ENCODE assay signal across 14 cellular contexts in genomic region chr15:52308446-52309153, GRCh38. TPM values are rescaled to one million over a fixed set of nuclear protein-coding genes. Genes with fewer than 3 reads are reported as not detected.
DNase-seq lines count a peak whose midpoint lies in the region; ATAC-seq, FAIRE-seq and TF ChIP-seq lines count a peak whose summit lies in the region.
"Had no signal": no experiment of that assay in that cellular context is flagged by ENCODE, and none has a peak within 500 bp of the region (broad histone marks: within the 10 kb centered on the region; RNA-seq: fewer than 3 reads in every experiment).

No MANE protein-coding gene starts in this region.

- DNase-seq in GM13977 (ENCODE audit: low spot score) (peak; percentile 27), GM12878 (ENCODE audit: low read depth, low spot score) (no peak), NCI-H82 (lab: John Stamatoyannopoulos, UW) (no peak), SIG-M5 treated with dmso at 0.1 percent for 504 hours (lab: John Stamatoyannopoulos, UW; ENCODE audit: unreplicated experiment) (no peak), HuH-7 (ENCODE audit: low spot score) (no peak)
- no peak for DNase-seq in activated CD4-positive, CD25-positive, alpha-beta regulatory T cell (lab: John Stamatoyannopoulos, UW)
- DNase-seq: H7, mammary epithelial cell, MG63 had no signal

- H3K4me3 ChIP-seq in GM12878: no peak overlapping the region
- H3K4me3 ChIP-seq: MG63, Peyer's patch, thoracic aorta had no signal

- H4K20me1 ChIP-seq in GM12878 (ENCODE audit: control insufficient read depth, insufficient read depth): no peaks in the 10 kb centered on the region

- TF ChIP-seq POLR2A in GM12878 (IDR thresholded peaks at IDR 0.05; ENCODE audit: low read depth, low read length): no peak

- peak overlapping the region; percentile 24; the same call in 1 of the 2 replicates for H3K9ac ChIP-seq in GM12878 (ENCODE audit: control insufficient read depth, insufficient read depth, low read length)

- POLR2A ChIA-PET in GM12878 (lab: Charles Lee): no interaction called here

- H3K4me1 ChIP-seq in GM12878 (ENCODE audit: control insufficient read depth, insufficient read depth, low read length): peaks cover 15% of the 10 kb centered on the region
- H3K4me1 ChIP-seq: Peyer's patch had no signal

- peak; percentile 82 for ATAC-seq in GM19463 (IDR thresholded peaks at IDR 0.05; ENCODE audit: unreplicated experiment)
- peak; percentile 42 for ATAC-seq in HG03060 (IDR thresholded peaks at IDR 0.05; ENCODE audit: low read depth, unreplicated experiment)
- ATAC-seq in GM12878: peak; percentile 83

- H3K27me3 ChIP-seq in GM12878 (replicated peaks in 1 of 2; ENCODE audit: control insufficient read depth in 2 of 2, insufficient read depth in 2 of 2, low read length in 1 of 2): no peaks in the 10 kb centered on the region
- H3K27me3 ChIP-seq: MG63, Peyer's patch had no signal

- TF ChIP-seq CTCF in GM13977 (IDR thresholded peaks at IDR 0.05; ENCODE audit: extremely low read depth, insufficient read depth, missing control alignments) (no peak), GM12878 (IDR thresholded peaks at IDR 0.05 in 2 of 3, conservative IDR thresholded peaks at IDR 0.05 in 1 of 3; ENCODE audit: control insufficient read depth in 2 of 3, extremely low read depth in 1 of 3, insufficient read depth in 1 of 3, low read depth in 3 of 3, low read length in 3 of 3) (no peak)

- 2% methylated on average over 8 of the region's 8 CpGs for WGBS in GM12878 (ENCODE audit: insufficient coverage, insufficient replicate concordance, low lambda C conversion rate, missing lambda C conversion rate)

- TF ChIP-seq RAD21 in GM12878 (IDR thresholded peaks at IDR 0.05; ENCODE audit: insufficient read depth, low read depth, low read length): no peak

- intact Hi-C loops in GM12878 (cut with micrococcal nuclease; ENCODE audit: unreplicated experiment): loop anchor here (5.0 kb wide), 1 partner anchor 46 kb away; no protein-coding TSS in a partner anchor

- in situ Hi-C loops in GM13977 (cut with MboI; ENCODE audit: low pct_unique_long_range_greater_than_20kb, low sequenced_read_pairs, unreplicated experiment) (no loop called here), GM12878 (cut with MboI) (no loop called here)

- no peaks in the 10 kb centered on the region for H3K79me2 ChIP-seq in GM12878 (ENCODE audit: control insufficient read depth, insufficient read depth, low read length)

- peak overlapping the region; percentile 83 for H3K27ac ChIP-seq in GM12878 (ENCODE audit: control insufficient read depth, insufficient read depth)
- H3K27ac ChIP-seq: C4-2B, thoracic aorta had no signal

- H3K4me2 ChIP-seq in GM12878 (ENCODE audit: control insufficient read depth, insufficient read depth): peak overlapping the region; percentile 76

- no peak for TF ChIP-seq EP300 in GM12878 (IDR thresholded peaks at IDR 0.05; ENCODE audit: borderline replicate concordance in 1 of 2, control insufficient read depth in 1 of 2, low read depth in 2 of 2, low read length in 2 of 2)

- no peaks in the 10 kb centered on the region for H3K9me3 ChIP-seq in GM12878 (replicated peaks; ENCODE audit: control insufficient read depth, insufficient read depth, low read length)
- H3K9me3 ChIP-seq: MG63, Peyer's patch, thoracic aorta had no signal

- no peak for FAIRE-seq in GM12878 (lab: Jason Lieb, UNC)

- H3K36me3 ChIP-seq in GM12878 (ENCODE audit: control insufficient read depth in 2 of 2, insufficient read depth in 2 of 2, low read length in 1 of 2): peaks cover 0 to 2% of the 10 kb centered on the region in 2 experiments; a peak in 1 of 4 replicates
- H3K36me3 ChIP-seq: MG63, thoracic aorta had no signal

- RAD21 ChIA-PET in GM12878 (lab: Charles Lee; ENCODE audit: unreplicated experiment): interaction anchor here (1.1 kb wide), 1 partner anchor 18 kb away, joined by 3 read pairs; no protein-coding TSS in a partner anchor

- SMC1A ChIA-PET in GM12878 (lab: Charles Lee; ENCODE audit: uncharacterized antibody, unreplicated experiment): interaction anchor here (1.3 to 2.5 kb wide), 5 partner anchors 20 to 124 kb away, joined by 5 to 20 read pairs (median 7); no protein-coding TSS in a partner anchor

- CTCF ChIA-PET in GM12878 (lab: Yijun Ruan, JAX): interaction anchor here (0.6 to 3.4 kb wide), 6 partner anchors 30 to 149 kb away, joined by 3 to 13 read pairs (median 3); no protein-coding TSS in a partner anchor

- peak overlapping the region; percentile 74 for H2AFZ ChIP-seq in GM12878 (ENCODE audit: control insufficient read depth, low read depth, low read length)

- no TSS peak for BruUV-seq in GM12878 (replicated peaks; lab: Mats Ljungman, UMichigan)

TF ChIP-seq in GM12878, 131 proteins besides CTCF, POLR2A, EP300 and RAD21 (continues in another document):
- TF ChIP-seq MLLT1 (IDR thresholded peaks at IDR 0.05) (no peak), ZZZ3 (IDR thresholded peaks at IDR 0.05; ENCODE audit: control insufficient read depth, insufficient read length, low read depth) (no peak), ZNF384 (IDR thresholded peaks at IDR 0.05; ENCODE audit: borderline replicate concordance, low read depth, low read length) (no peak), DPF2 (IDR thresholded peaks at IDR 0.05) (no peak), KDM1A (IDR thresholded peaks at IDR 0.05; ENCODE audit: borderline replicate concordance) (no peak), EGR1 (IDR thresholded peaks at IDR 0.05; ENCODE audit: borderline replicate concordance in 1 of 2, low read depth in 2 of 2, low read length in 2 of 2) (0 out of 3 replicates have a peak, but pooled peaks of 1 of the 2 experiments have one; percentile 51), MYB (IDR thresholded peaks at IDR 0.05; ENCODE audit: borderline replicate concordance, low read depth, low read length) (no peak), EED (IDR thresholded peaks at IDR 0.05; ENCODE audit: low read depth) (peak; percentile 36; the same call in 1 of the 2 replicates), NBN (IDR thresholded peaks at IDR 0.05) (no peak), PKNOX1 (IDR thresholded peaks at IDR 0.05) (no peak), CHD1 (IDR thresholded peaks at IDR 0.05; ENCODE audit: low read depth, low read length) (no peak), CREB1 (IDR thresholded peaks at IDR 0.05; ENCODE audit: low read depth) (no peak), EZH2 (IDR thresholded peaks at IDR 0.05; ENCODE audit: borderline replicate concordance, control insufficient read depth, low read depth, low read length) (no peak), IRF5 (IDR thresholded peaks at IDR 0.05; ENCODE audit: borderline replicate concordance) (no peak), ATF7 (IDR thresholded peaks at IDR 0.05; ENCODE audit: low read depth) (no peak), HDAC6 (IDR thresholded peaks at IDR 0.05; ENCODE audit: unreplicated experiment) (no peak), RCOR1 (conservative IDR thresholded peaks at IDR 0.05; ENCODE audit: low read depth, low read length) (no peak)

RNA-seq across cellular contexts. Expression of gene MYO5C, which starts 13.0 kb away (rescaled TPM):
- total RNA-seq in GM12878 (2013; cell fraction: nucleolus; rRNA removed): 0.59 and 0.92 TPM in 2 replicates
- total RNA-seq in GM12878 (2014; rRNA removed): 0.76 and 0.79 TPM in 2 replicates
- 0.69 and 0.72 TPM in 2 replicates for total RNA-seq in GM12878 (2014; rRNA removed; fragmentation: Illumina TruSeq; extraction: Trizol)
- 0.97 and 1.0 TPM in 2 replicates for total RNA-seq in GM12878 (2021)
- polyA plus RNA-seq in GM12878 (2011; ENCODE audit: low read depth): 0.29 TPM
- 1.3 TPM in 2 replicates for polyA plus RNA-seq in GM12878 (2011; rRNA removed)
- polyA plus RNA-seq in GM12878 (2011; cell fraction: cytosol; rRNA removed): 0.74 and 0.79 TPM in 2 replicates
- polyA plus RNA-seq in GM12878 (2011; cell fraction: nucleus; rRNA removed): 0.75 and 0.80 TPM in 2 replicates
- polyA plus RNA-seq in GM12878 (2012): 0.52 and 0.62 TPM in 2 replicates
- 0.98 and 2.4 TPM in 2 replicates for polyA plus RNA-seq in GM12878 (2014; fragmentation: Illumina TruSeq; extraction: Trizol)
- under 1 TPM; 0.40 to 0.42 TPM for polyA plus RNA-seq in GM12878 (2014; fragmentation: Nextera tagmentation; extraction: Ambion mirVana)
- 0.76 and 1.1 TPM in 2 replicates for polyA plus RNA-seq in GM12878 (2014; rRNA removed)
- polyA plus RNA-seq in GM12878 (2016; fragmentation: Nextera tagmentation; extraction: Ambion mirVana): under 1 TPM; 0.29 to 0.75 TPM
- polyA minus RNA-seq in GM12878 (2011; rRNA and poly(A)+ RNA removed): 2.2 and 2.4 TPM in 2 replicates
- 0.67 and 0.94 TPM in 2 replicates for polyA minus RNA-seq in GM12878 (2011; cell fraction: cytosol; rRNA and poly(A)+ RNA removed)
- polyA minus RNA-seq in GM12878 (2011; cell fraction: nucleus; rRNA and poly(A)+ RNA removed): 1.1 and 2.2 TPM in 2 replicates
